ENCODE assay signal across 25 cellular contexts in genomic region chr3:33975463-33975862, GRCh38.
"Had no signal": no experiment of that assay in that cellular context is flagged by ENCODE, and none has a peak within 500 bp of the region (broad histone marks: within the 10 kb centered on the region; RNA-seq: fewer than 3 reads in every experiment).

No MANE protein-coding gene starts in this region.

- H3K4me1 ChIP-seq: esophagus squamous epithelium, gastroesophageal sphincter, sigmoid colon, suprapubic skin, tibial nerve had no signal

- H3K36me3 ChIP-seq: cardiac muscle cell, esophagus squamous epithelium, gastroesophageal sphincter, ovary, sigmoid colon, suprapubic skin, tibial nerve had no signal

- H3K27ac ChIP-seq: cardiac muscle cell, esophagus squamous epithelium, gastroesophageal sphincter, ovary, sigmoid colon, suprapubic skin, tibial nerve, VCaP had no signal

- ATAC-seq: activated naive CD4-positive, alpha-beta T cell treated with anti-CD3 and anti-CD28 coated beads, Interleukin-2, amount 50 U/mL, for 72 hours; activated T-cell treated with anti-CD3 and anti-CD28 coated beads, Interleukin-2, amount 50 U/mL, for 72 hours; gastroesophageal sphincter; naive thymus-derived CD4-positive, alpha-beta T cell had no signal

- H3K4me3 ChIP-seq: cardiac muscle cell, esophagus squamous epithelium, gastroesophageal sphincter, ovary, sigmoid colon, smooth muscle cell, suprapubic skin, tibial nerve had no signal

- DNase-seq: activated CD4-positive, alpha-beta T cell treated with anti-CD3 and anti-CD28 coated beads for 4 hours; activated CD4-positive, alpha-beta T cell treated with anti-CD3 and anti-CD28 coated beads, Interleukin-2, amount 50 U/mL, for 4 hours; activated naive CD4-positive, alpha-beta T cell; activated T-cell treated with anti-CD3 and anti-CD28 coated beads for 4 hours; activated T-cell treated with anti-CD3 and anti-CD28 coated beads, Interleukin-2, amount 50 U/mL, for 72 hours; anterior cingulate cortex; cortex of kidney; endodermal cell; esophagus squamous epithelium; hippocampal formation; kidney; midbrain; naive thymus-derived CD4-positive, alpha-beta T cell; ovary; retina; sigmoid colon; stimulated activated CD4-positive, alpha-beta T cell treated with anti-CD3 and anti-CD28 coated beads, Interleukin-1b, Interleukin-23, amount 100 ng/mL, for 48 hours; stimulated activated naive CD4-positive, alpha-beta T cell had no signal

- H3K4me2 ChIP-seq: smooth muscle cell had no signal

- H3K27me3 ChIP-seq: cardiac muscle cell, esophagus squamous epithelium, gastroesophageal sphincter, ovary, sigmoid colon, suprapubic skin, tibial nerve had no signal

- H3K9me3 ChIP-seq: ovary had no signal
